Comparison of ENCODE assay signal across 8 cellular contexts in genomic region chr9:106864533-106865143, GRCh38. TPM values are rescaled to one million over a fixed set of nuclear protein-coding genes. Genes with fewer than 3 reads are reported as not detected.
DNase-seq lines count a peak whose midpoint lies in the region; ATAC-seq lines count a peak whose summit lies in the region.

No MANE protein-coding gene starts in this region.

- peak overlapping the region; percentile 62 for H3K4me3 Mint-ChIP-seq in activated naive CD4-positive, alpha-beta T cell treated with anti-CD3 and anti-CD28 coated beads, Interleukin-2, amount 50 U/mL, for 24 hours
- H3K4me3 Mint-ChIP-seq in activated T-helper 1 cell treated with anti-CD3 and anti-CD28 coated beads, Interleukin-12 subunit alpha, Interleukin-12 subunit beta, Interleukin-2, Interleukin-4 antibody, amounts not matched to agents 30 ng/mL and 10 ng/mL and 1 ng/mL, durations not matched to agents 14 hours and 24 hours and 36 hours: peak overlapping the region; percentile 52

- no peak for DNase-seq in activated naive CD4-positive, alpha-beta T cell treated with anti-CD3 and anti-CD28 coated beads, Interleukin-2, amount 50 U/mL, for 16 hours
- DNase-seq in activated T-helper 1 cell treated with anti-CD3 and anti-CD28 coated beads, Interleukin-12 subunit alpha, Interleukin-12 subunit beta, Interleukin-2, Interleukin-4 antibody, amounts not matched to agents 30 ng/mL and 10 ng/mL and 1 ng/mL, durations not matched to agents 14 hours and 24 hours and 36 hours (ENCODE audit: low spot score): no peak
- peak in 2 of 3 donors; percentile 15 to 59 for DNase-seq in right cardiac atrium
- no peak for DNase-seq in NCI-H187 (lab: John Stamatoyannopoulos, UW)
- DNase-seq in SKM-1 (lab: John Stamatoyannopoulos, UW; ENCODE audit: unreplicated experiment): no peak
- no peak for DNase-seq in central memory CD4-positive, alpha-beta T cell

- no peaks in the 10 kb centered on the region for H3K9me3 ChIP-seq in right cardiac atrium (ENCODE audit: control insufficient read depth, low read length)

- peak overlapping the region; percentile 95 for H3K4me3 ChIP-seq in right cardiac atrium (ENCODE audit: low read length)
- H3K4me3 ChIP-seq in skin epidermis: peak overlapping the region; percentile 52 to 72 (median 61)

- H3K4me1 ChIP-seq in right cardiac atrium (ENCODE audit: control insufficient read depth, insufficient read depth, low read length): peaks cover 2% of the 10 kb centered on the region

- no peaks in the 10 kb centered on the region for H3K36me3 Mint-ChIP-seq in activated naive CD4-positive, alpha-beta T cell treated with anti-CD3 and anti-CD28 coated beads, Interleukin-2, amount 50 U/mL, for 24 hours
- H3K36me3 Mint-ChIP-seq in activated T-helper 1 cell treated with anti-CD3 and anti-CD28 coated beads, Interleukin-12 subunit alpha, Interleukin-12 subunit beta, Interleukin-2, Interleukin-4 antibody, amounts not matched to agents 30 ng/mL and 10 ng/mL and 1 ng/mL, durations not matched to agents 14 hours and 24 hours and 36 hours (ENCODE audit: low read depth): no peaks in the 10 kb centered on the region

- peaks cover 36% of the 10 kb centered on the region for H3K4me1 Mint-ChIP-seq in activated naive CD4-positive, alpha-beta T cell treated with anti-CD3 and anti-CD28 coated beads, Interleukin-2, amount 50 U/mL, for 24 hours
- H3K4me1 Mint-ChIP-seq in activated T-helper 1 cell treated with anti-CD3 and anti-CD28 coated beads, Interleukin-12 subunit alpha, Interleukin-12 subunit beta, Interleukin-2, Interleukin-4 antibody, amounts not matched to agents 30 ng/mL and 10 ng/mL and 1 ng/mL, durations not matched to agents 14 hours and 24 hours and 36 hours (ENCODE audit: low read depth): peaks cover 25% of the 10 kb centered on the region

- peak overlapping the region; percentile 68 for H3K27ac ChIP-seq in right cardiac atrium (ENCODE audit: low read length)
- peak overlapping the region; percentile 69 to 91 (median 86) for H3K27ac ChIP-seq in skin epidermis

- no peaks in the 10 kb centered on the region for H3K27me3 ChIP-seq in right cardiac atrium (ENCODE audit: control insufficient read depth, insufficient read depth)

- WGBS in right cardiac atrium: 21% methylated on average over 7 of the region's 7 CpGs

- H3K9me3 Mint-ChIP-seq in activated naive CD4-positive, alpha-beta T cell treated with anti-CD3 and anti-CD28 coated beads, Interleukin-2, amount 50 U/mL, for 24 hours: no peaks in the 10 kb centered on the region
- peaks cover 6% of the 10 kb centered on the region for H3K9me3 Mint-ChIP-seq in activated T-helper 1 cell treated with anti-CD3 and anti-CD28 coated beads, Interleukin-12 subunit alpha, Interleukin-12 subunit beta, Interleukin-2, Interleukin-4 antibody, amounts not matched to agents 30 ng/mL and 10 ng/mL and 1 ng/mL, durations not matched to agents 14 hours and 24 hours and 36 hours

- ATAC-seq in right cardiac atrium: no peak

- intact Hi-C loops in activated T-helper 1 cell treated with anti-CD3 and anti-CD28 coated beads, Interleukin-12 subunit alpha, Interleukin-12 subunit beta, Interleukin-2, Interleukin-4 antibody, amounts not matched to agents 30 ng/mL and 10 ng/mL and 1 ng/mL, durations not matched to agents 14 hours and 24 hours and 36 hours (cut with micrococcal nuclease): no loop called here
- intact Hi-C loops in right cardiac atrium (cut with DNase I): loop anchor here (5.0 to 10.0 kb wide), 6 partner anchors 50 to 962 kb away; no protein-coding TSS in a partner anchor

- no peak overlapping the region for H3K27ac Mint-ChIP-seq in activated naive CD4-positive, alpha-beta T cell treated with anti-CD3 and anti-CD28 coated beads, Interleukin-2, amount 50 U/mL, for 24 hours
- H3K27ac Mint-ChIP-seq in activated T-helper 1 cell treated with anti-CD3 and anti-CD28 coated beads, Interleukin-12 subunit alpha, Interleukin-12 subunit beta, Interleukin-2, Interleukin-4 antibody, amounts not matched to agents 30 ng/mL and 10 ng/mL and 1 ng/mL, durations not matched to agents 14 hours and 24 hours and 36 hours: no peak overlapping the region

- peaks cover 39% of the 10 kb centered on the region for H3K27me3 Mint-ChIP-seq in activated naive CD4-positive, alpha-beta T cell treated with anti-CD3 and anti-CD28 coated beads, Interleukin-2, amount 50 U/mL, for 24 hours
- peaks cover 54% of the 10 kb centered on the region for H3K27me3 Mint-ChIP-seq in activated T-helper 1 cell treated with anti-CD3 and anti-CD28 coated beads, Interleukin-12 subunit alpha, Interleukin-12 subunit beta, Interleukin-2, Interleukin-4 antibody, amounts not matched to agents 30 ng/mL and 10 ng/mL and 1 ng/mL, durations not matched to agents 14 hours and 24 hours and 36 hours (ENCODE audit: insufficient read depth)

RNA-seq across cellular contexts. Expression of gene ZNF462, which starts 1.7 kb away (rescaled TPM):
- total RNA-seq in activated T-helper 1 cell treated with anti-CD3 and anti-CD28 coated beads, Interleukin-12 subunit alpha, Interleukin-12 subunit beta, Interleukin-2, Interleukin-4 antibody, amounts not matched to agents 30 ng/mL and 10 ng/mL and 1 ng/mL, durations not matched to agents 14 hours and 24 hours and 36 hours: 0.16 and 0.39 TPM in 2 replicates
- total RNA-seq in right cardiac atrium: 10 to 100 TPM; 29.0 to 34.6 (median 31.8) TPM
- polyA plus RNA-seq in right cardiac atrium: 5.2 TPM

Comparison
In these comparisons a context has a peak if more than half of its experiments do, and no peak if none do; other contexts are left out.
1. DNase-seq: peak in right cardiac atrium (2 of 3); none in activated naive CD4-positive, alpha-beta T cell treated with anti-CD3 and anti-CD28 coated beads, Interleukin-2, amount 50 U/mL, for 16 hours (single experiment), activated T-helper 1 cell treated with anti-CD3 and anti-CD28 coated beads, Interleukin-12 subunit alpha, Interleukin-12 subunit beta, Interleukin-2, Interleukin-4 antibody, amounts not matched to agents 30 ng/mL and 10 ng/mL and 1 ng/mL, durations not matched to agents 14 hours and 24 hours and 36 hours (single experiment), NCI-H187 (0 of 2), SKM-1 (single experiment) and central memory CD4-positive, alpha-beta T cell (single experiment).
2. RNA of gene ZNF462, which starts 1.7 kb away (total RNA-seq): 29.0 to 34.6 TPM in right cardiac atrium; 0.16 to 0.39 TPM in activated T-helper 1 cell treated with anti-CD3 and anti-CD28 coated beads, Interleukin-12 subunit alpha, Interleukin-12 subunit beta, Interleukin-2, Interleukin-4 antibody, amounts not matched to agents 30 ng/mL and 10 ng/mL and 1 ng/mL, durations not matched to agents 14 hours and 24 hours and 36 hours; every median in the first group is over 10 times any median in the second.